In the genomic region with DNA sequence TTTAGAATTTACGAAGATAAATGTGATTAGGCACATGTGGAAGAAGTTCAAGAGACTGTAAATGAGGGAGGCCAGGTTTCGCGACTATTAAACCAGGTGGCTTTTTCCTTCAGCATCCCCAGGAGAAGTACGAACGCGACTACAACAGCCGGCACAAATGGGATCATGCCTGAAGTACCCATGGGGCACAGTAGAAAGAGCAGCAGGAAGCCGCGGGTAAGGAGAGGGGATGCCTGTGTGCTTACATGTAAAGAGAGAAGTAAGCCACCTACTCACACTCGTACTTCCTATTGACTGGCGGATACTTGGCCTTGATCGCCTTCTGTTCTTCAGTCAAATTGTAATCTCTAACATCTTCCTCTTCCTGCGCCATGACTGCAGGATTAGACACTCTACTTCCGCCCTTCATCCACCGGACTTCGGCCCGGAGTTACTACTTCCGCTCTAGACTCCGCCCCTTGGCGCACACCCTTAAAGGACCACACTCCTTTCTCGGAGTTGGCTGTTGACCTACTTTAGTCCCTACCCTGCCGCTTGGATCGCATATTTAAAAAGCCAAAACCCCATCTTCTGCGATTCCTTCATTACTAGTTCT, we compare ENCODE assay signal across 8 cellular contexts. TPM values are rescaled to one million over a fixed set of nuclear protein-coding genes. Genes with fewer than 3 reads are reported as not detected.
A peak's percentile ranks its signal among the peaks of the same experiment; 100 is the strongest.
DNase-seq lines count a peak whose midpoint lies in the region; ATAC-seq and TF ChIP-seq lines count a peak whose summit lies in the region.

ZBTB8OS (minus strand) TSS at position 394 of the 595 bp plus-strand sequence; CDS start at position 373, 21 bp downstream.

- H3K79me2 ChIP-seq in DOHH2 (ENCODE audit: control insufficient read depth, low read length) (peaks cover 92% of the 10 kb centered on the region), GM23338 (replicated peaks; ENCODE audit: insufficient read depth) (peaks cover 89% of the 10 kb centered on the region), Loucy (ENCODE audit: insufficient read depth, low read length) (peaks cover 79% of the 10 kb centered on the region)

- H3K9me3 Mint-ChIP-seq in GM23338, result peaks cover 3% of the 10 kb centered on the region; the same call in 2 of the 3 replicates
- no peaks in the 10 kb centered on the region for H3K9me3 Mint-ChIP-seq in nephron
- no peaks in the 10 kb centered on the region for H3K9me3 Mint-ChIP-seq in stimulated activated naive CD8-positive, alpha-beta T cell treated with anti-CD3 and anti-CD28 coated beads, Interleukin-15, Interleukin-2, amounts not matched to agents 100 ng/mL and 50 ng/mL, for 24 hours

- H3K4me1 ChIP-seq in DOHH2 (ENCODE audit: control insufficient read depth, low read length), result peaks cover 63% of the 10 kb centered on the region
- peaks cover 24% of the 10 kb centered on the region for H3K4me1 ChIP-seq in GM23338 (ENCODE audit: insufficient read depth)
- peaks cover 40% of the 10 kb centered on the region for H3K4me1 ChIP-seq in Loucy (ENCODE audit: insufficient read depth, low read length, poor library complexity, severe bottlenecking)

- H4K20me1 ChIP-seq in DOHH2 (ENCODE audit: control insufficient read depth, insufficient read depth, low read depth, low read length), result peaks cover 23% of the 10 kb centered on the region
- peaks cover 23% of the 10 kb centered on the region for H4K20me1 ChIP-seq in GM23338 (replicated peaks; ENCODE audit: insufficient read depth)
- H4K20me1 ChIP-seq in Loucy (ENCODE audit: insufficient read depth, low read length, poor library complexity, severe bottlenecking), result peaks cover 48% of the 10 kb centered on the region

- H3K36me3 ChIP-seq in DOHH2 (ENCODE audit: control insufficient read depth, low read length), result peaks cover 73% of the 10 kb centered on the region
- H3K36me3 ChIP-seq in GM23338 (ENCODE audit: insufficient read depth), result peaks cover 29% of the 10 kb centered on the region
- H3K36me3 ChIP-seq in Loucy (ENCODE audit: insufficient read depth, low read length), result peaks cover 4% of the 10 kb centered on the region; the same call in 1 of the 2 replicates

- H3F3A ChIP-seq in DOHH2 (ENCODE audit: control insufficient read depth, insufficient read depth) (peaks cover 15% of the 10 kb centered on the region), GM23338 (replicated peaks; ENCODE audit: low read depth) (peaks cover 26% of the 10 kb centered on the region), Loucy (ENCODE audit: low read depth) (no peaks in the 10 kb centered on the region; the same call in 1 of the 2 replicates)

- H3K9me2 ChIP-seq in DOHH2 (replicated peaks; ENCODE audit: control insufficient read depth, low read length), result no peaks in the 10 kb centered on the region
- H3K9me2 ChIP-seq in GM23338 (ENCODE audit: insufficient read depth), result no peaks in the 10 kb centered on the region
- no peaks in the 10 kb centered on the region for H3K9me2 ChIP-seq in Loucy (replicated peaks; ENCODE audit: low read depth, low read length)

- H3K4me1 Mint-ChIP-seq in GM23338 (peaks cover 16% of the 10 kb centered on the region), nephron (peaks cover 35% of the 10 kb centered on the region)
- H3K4me1 Mint-ChIP-seq in stimulated activated naive CD8-positive, alpha-beta T cell treated with anti-CD3 and anti-CD28 coated beads, Interleukin-15, Interleukin-2, amounts not matched to agents 100 ng/mL and 50 ng/mL, for 24 hours (ENCODE audit: low read depth), result peaks cover 69% of the 10 kb centered on the region

- peak within 1 kb of the TSS; percentile 100 for H3K27ac Mint-ChIP-seq in GM23338
- H3K27ac Mint-ChIP-seq in nephron, result peak within 1 kb of the TSS; percentile 100
- peak within 1 kb of the TSS; percentile 100 for H3K27ac Mint-ChIP-seq in stimulated activated naive CD8-positive, alpha-beta T cell treated with anti-CD3 and anti-CD28 coated beads, Interleukin-15, Interleukin-2, amounts not matched to agents 100 ng/mL and 50 ng/mL, for 24 hours

- H3K4me3 Mint-ChIP-seq in GM23338 (peak within 1 kb of the TSS; percentile 97), nephron (peak within 1 kb of the TSS; percentile 93 to 94 (median 94))
- H3K4me3 Mint-ChIP-seq in stimulated activated naive CD8-positive, alpha-beta T cell treated with anti-CD3 and anti-CD28 coated beads, Interleukin-15, Interleukin-2, amounts not matched to agents 100 ng/mL and 50 ng/mL, for 24 hours, result peak within 1 kb of the TSS; percentile 99

- DNase-seq in GM23338 (ENCODE audit: low spot score) (peak; percentile 97), fibroblast of the aortic adventitia (ENCODE audit: low read depth) (peak; percentile 94)
- peak; percentile 79 for DNase-seq in activated T-helper 9 cell treated with anti-CD3 and anti-CD28 coated beads, Interleukin-2, amount 50 U/mL, for 16 hours (ENCODE audit: low read depth)

- H3K9me3 ChIP-seq in DOHH2 (ENCODE audit: control insufficient read depth, insufficient read depth, low read length) (no peaks in the 10 kb centered on the region), Loucy (ENCODE audit: insufficient read depth, low read depth, low read length) (no peaks in the 10 kb centered on the region)

- H3K4me2 ChIP-seq in DOHH2 (ENCODE audit: low read length), result peak within 1 kb of the TSS; percentile 86
- H3K4me2 ChIP-seq in GM23338, result peak within 1 kb of the TSS; percentile 93
- peak within 1 kb of the TSS; percentile 92 for H3K4me2 ChIP-seq in Loucy (ENCODE audit: low read depth, low read length, poor library complexity, severe bottlenecking)

- ATAC-seq in GM23338, result peak; percentile 84

- H3K36me3 Mint-ChIP-seq in GM23338 (ENCODE audit: low read depth) (peaks cover 71% of the 10 kb centered on the region), nephron (ENCODE audit: low read depth) (peaks cover 37% of the 10 kb centered on the region)
- peaks cover 52% of the 10 kb centered on the region for H3K36me3 Mint-ChIP-seq in stimulated activated naive CD8-positive, alpha-beta T cell treated with anti-CD3 and anti-CD28 coated beads, Interleukin-15, Interleukin-2, amounts not matched to agents 100 ng/mL and 50 ng/mL, for 24 hours (ENCODE audit: low read depth)

- TF ChIP-seq POLR2A in Raji (IDR thresholded peaks at IDR 0.05; ENCODE audit: insufficient read depth, low read depth, low read length), result peak; percentile 96

- peak within 1 kb of the TSS; percentile 91 for H3K27ac ChIP-seq in DOHH2 (ENCODE audit: low read depth, low read length)
- H3K27ac ChIP-seq in GM23338 (ENCODE audit: low read depth), result peak within 1 kb of the TSS; percentile 99

- H3K27me3 ChIP-seq in DOHH2 (ENCODE audit: control insufficient read depth, low read length) (no peaks in the 10 kb centered on the region), GM23338 (ENCODE audit: insufficient read depth) (no peaks in the 10 kb centered on the region), Loucy (ENCODE audit: insufficient read depth, low read length, poor library complexity, severe bottlenecking) (no peaks in the 10 kb centered on the region)

- H3K4me3 ChIP-seq in DOHH2 (ENCODE audit: low read length) (peak within 1 kb of the TSS; percentile 83), GM23338 (peak within 1 kb of the TSS; percentile 84), Loucy (ENCODE audit: low read length, poor library complexity, severe bottlenecking) (peak within 1 kb of the TSS; percentile 98), fibroblast of the aortic adventitia (ENCODE audit: low read depth, low read length) (peak within 1 kb of the TSS; percentile 82)

- TF ChIP-seq CTCF in DOHH2 (IDR thresholded peaks at IDR 0.05; ENCODE audit: low read depth, low read length, poor library complexity, severe bottlenecking), result no peak
- TF ChIP-seq CTCF in GM23338 (conservative IDR thresholded peaks at IDR 0.05; ENCODE audit: low read depth in 2 of 2), result no peak
- no peak for TF ChIP-seq CTCF in Loucy (conservative IDR thresholded peaks at IDR 0.05; ENCODE audit: low read length)
- no peak for TF ChIP-seq CTCF in fibroblast of the aortic adventitia (IDR thresholded peaks at IDR 0.05; ENCODE audit: insufficient read depth, low read length)
- no peak for TF ChIP-seq CTCF in nephron (IDR thresholded peaks at IDR 0.05; ENCODE audit: unreplicated experiment in 3 of 3)

- peak within 1 kb of the TSS; percentile 99 for H3K9ac ChIP-seq in Loucy (ENCODE audit: low read depth, low read length, poor library complexity, severe bottlenecking)

- H2AFZ ChIP-seq in GM23338, result peak within 1 kb of the TSS; percentile 78
- H2AFZ ChIP-seq in Loucy (ENCODE audit: low read length), result peak within 1 kb of the TSS; percentile 90

- H3K27me3 Mint-ChIP-seq in GM23338 (ENCODE audit: insufficient read depth, low read depth, poor library complexity) (peaks cover 9% of the 10 kb centered on the region), nephron (ENCODE audit: low read depth) (no peaks in the 10 kb centered on the region)
- H3K27me3 Mint-ChIP-seq in stimulated activated naive CD8-positive, alpha-beta T cell treated with anti-CD3 and anti-CD28 coated beads, Interleukin-15, Interleukin-2, amounts not matched to agents 100 ng/mL and 50 ng/mL, for 24 hours, result no peaks in the 10 kb centered on the region

TF ChIP-seq in GM23338, 12 proteins besides CTCF, POLR2A, EP300 and RAD21 (continues in another document):
- TF ChIP-seq ZNF114 (CRISPR knock-in tag; IDR thresholded peaks at IDR 0.05), result no peak

RNA-seq across cellular contexts. Expression of gene ZBTB8OS, which starts in this region (rescaled TPM):
- total RNA-seq in GM23338 (2014; rRNA removed; shearing (Covaris generic)), result 22.0 and 67.8 TPM in 2 replicates
- 159 and 163 TPM in 2 replicates for polyA plus RNA-seq in GM23338 (2016; fragmentation: Nextera tagmentation; extraction: Ambion mirVana)
- total RNA-seq in fibroblast of the aortic adventitia (ENCODE audit: low replicate concordance), result 34.6 and 40.0 TPM in 2 replicates

Comparison
In these comparisons a context has a peak if more than half of its experiments do, and no peak if none do; other contexts are left out.
1. Peak in every context shown above with its lines: DNase-seq, ATAC-seq, H3K4me3 ChIP-seq and H3K27ac ChIP-seq.